Comparison of ENCODE assay signal across 20 cellular contexts in genomic region chr16:83403751-83404150, GRCh38.
DNase-seq lines count a peak whose midpoint lies in the region; ATAC-seq and TF ChIP-seq lines count a peak whose summit lies in the region.
"Had no signal": no experiment of that assay in that cellular context is flagged by ENCODE, and none has a peak within 500 bp of the region (broad histone marks: within the 10 kb centered on the region; RNA-seq: fewer than 3 reads in every experiment).

No MANE protein-coding gene starts in this region.

- DNase-seq in AG08395 (ENCODE audit: low spot score) (peak; percentile 75), HT1080 (ENCODE audit: low read depth) (peak; percentile 75), astrocyte of the spinal cord (ENCODE audit: low read depth, low spot score) (peak; percentile 45), foreskin keratinocyte (peak; percentile 83 to 91), NCI-H748 treated with DMSO at 0.1 percent for 48 hours (lab: John Stamatoyannopoulos, UW) (no peak), KG1 (lab: John Stamatoyannopoulos, UW) (no peak)
- DNase-seq: activated CD4-positive, alpha-beta T cell treated with anti-CD3 and anti-CD28 coated beads, Interleukin-2, amount 50 U/mL, for 4 hours; activated naive CD4-positive, alpha-beta T cell treated with anti-CD3 and anti-CD28 coated beads, Interleukin-2, amount 10 ng/mL, durations not matched to agents 7 days and 5 days; CD8-positive, alpha-beta T cell; DMS79; left ventricle myocardium inferior; NCI-H82; Peyer's patch; SW 1271; uterus had no signal

- ATAC-seq in foreskin keratinocyte (peak; percentile 69), GM19455 (IDR thresholded peaks at IDR 0.05; ENCODE audit: unreplicated experiment) (no peak), GM21515 (IDR thresholded peaks at IDR 0.05; ENCODE audit: unreplicated experiment) (no peak)
- ATAC-seq: A549; CD8-positive, alpha-beta T cell; sciatic nerve had no signal

- peaks cover 31% of the 10 kb centered on the region for H3K4me1 ChIP-seq in foreskin keratinocyte
- H3K4me1 ChIP-seq: A549, left ventricle myocardium inferior, Peyer's patch, uterus had no signal

- no peaks in the 10 kb centered on the region for H3K27me3 ChIP-seq in foreskin keratinocyte
- H3K27me3 ChIP-seq: cardiac muscle cell, Peyer's patch, uterus had no signal

- H3K27ac ChIP-seq in foreskin keratinocyte, result peak overlapping the region; percentile 11
- H3K27ac ChIP-seq: A549, cardiac muscle cell, left ventricle myocardium inferior, Peyer's patch, uterus had no signal

- TF ChIP-seq CTCF in astrocyte of the spinal cord (IDR thresholded peaks at IDR 0.05; ENCODE audit: low read depth, low read length) (no peak), foreskin keratinocyte (conservative IDR thresholded peaks at IDR 0.05) (no peak)

- H3K4me3 ChIP-seq in astrocyte of the spinal cord (ENCODE audit: low read depth, low read length), result no peak overlapping the region
- H3K4me3 ChIP-seq: A549, cardiac muscle cell, left ventricle myocardium inferior, Peyer's patch, uterus had no signal

- in situ Hi-C loops in astrocyte of the spinal cord (cut with HindIII; ENCODE audit: low sequenced_read_pairs), result no loop called here

Comparison
In these comparisons a context has a peak if more than half of its experiments do, and no peak if none do; other contexts are left out.
1. DNase-seq: peak in AG08395 (single experiment), HT1080 (single experiment), astrocyte of the spinal cord (single experiment) and foreskin keratinocyte (2 of 2); none in NCI-H748 treated with DMSO at 0.1 percent for 48 hours (single experiment) and KG1 (single experiment).